In genomic region chr1:147072371-147073061, GRCh38 we compare ENCODE assay signal across 8 cellular contexts.
DNase-seq lines count a peak whose midpoint lies in the region; ATAC-seq, FAIRE-seq and TF ChIP-seq lines count a peak whose summit lies in the region.

No MANE protein-coding gene starts in this region.

- peak overlapping the region; percentile 90 to 91 for H3K4me3 Mint-ChIP-seq in activated T-cell treated with anti-CD3 and anti-CD28 coated beads, Interleukin-2, amount 50 U/mL, for 72 hours

- H3K9me3 ChIP-seq in GM23248 (ENCODE audit: low read depth) = no peaks in the 10 kb centered on the region

- WGBS in GM23248 (ENCODE audit: low coverage in 1 of 2, low lambda C conversion rate in 2 of 2, missing lambda C conversion rate in 2 of 2), 2 experiments = 6 to 7% methylated on average over 34 to 40 of the region's 40 CpGs

- peaks cover 55% of the 10 kb centered on the region for H3K27me3 Mint-ChIP-seq in activated T-cell treated with anti-CD3 and anti-CD28 coated beads, Interleukin-2, amount 50 U/mL, for 72 hours (ENCODE audit: low read depth)

- H3K36me3 ChIP-seq in GM23248 (ENCODE audit: low read depth) = no peaks in the 10 kb centered on the region

- no peaks in the 10 kb centered on the region for H3F3A ChIP-seq in GM23248 (ENCODE audit: insufficient read depth)

- H3K27me3 ChIP-seq in GM23248 (replicated peaks; ENCODE audit: insufficient read depth) = peaks cover 41% of the 10 kb centered on the region

- no peak for TF ChIP-seq POLR2A in GM12892 (IDR thresholded peaks at IDR 0.05; ENCODE audit: low read depth, low read length)

- DNase-seq in GM23248 (peak; percentile 56), skeletal muscle cell (ENCODE audit: low read depth) (no peak), activated gamma-delta T cell treated with Interleukin-2 at 50 U/mL for 16 hours (no peak), GM12892 (ENCODE audit: insufficient read length) (no peak), NCI-H1436 treated with DMSO at 0.1 percent for 48 hours (lab: John Stamatoyannopoulos, UW) (no peak)
- peak in 1 of 2 donors; percentile 40 for DNase-seq in activated T-cell treated with anti-CD3 and anti-CD28 coated beads, Interleukin-2, amount 50 U/mL, for 72 hours

- peak overlapping the region; percentile 78 for H3K4me2 ChIP-seq in GM23248 (ENCODE audit: unreplicated experiment)

- no peak overlapping the region for H3K9ac ChIP-seq in GM23248

- H3K4me1 Mint-ChIP-seq in activated T-cell treated with anti-CD3 and anti-CD28 coated beads, Interleukin-2, amount 50 U/mL, for 72 hours (ENCODE audit: low read depth) = peaks cover 23% of the 10 kb centered on the region

- peak overlapping the region; percentile 82 for H2AFZ ChIP-seq in GM23248

- H3K36me3 Mint-ChIP-seq in activated T-cell treated with anti-CD3 and anti-CD28 coated beads, Interleukin-2, amount 50 U/mL, for 72 hours (ENCODE audit: insufficient read depth in 2 of 2) = peaks cover 2 to 3% of the 10 kb centered on the region in 2 donors

- H3K4me3 ChIP-seq in GM23248 = peak overlapping the region; percentile 70
- peak overlapping the region; percentile 47 for H3K4me3 ChIP-seq in iPS-11a (ENCODE audit: low read depth, low read length)
- H3K4me3 ChIP-seq in skeletal muscle cell (ENCODE audit: low read depth, low read length) = peak overlapping the region; percentile 34

- peak; percentile 55 to 68 for ATAC-seq in activated T-cell treated with anti-CD3 and anti-CD28 coated beads, Interleukin-2, amount 50 U/mL, for 72 hours (replicated peaks in 1 of 2)
- ATAC-seq in GM18870 (IDR thresholded peaks at IDR 0.05; ENCODE audit: unreplicated experiment) = no peak

- no peak for FAIRE-seq in GM12892 (lab: Jason Lieb, UNC)

- no peaks in the 10 kb centered on the region for H3K79me2 ChIP-seq in GM23248 (ENCODE audit: insufficient read depth)

- H3K27ac Mint-ChIP-seq in activated T-cell treated with anti-CD3 and anti-CD28 coated beads, Interleukin-2, amount 50 U/mL, for 72 hours = no peak overlapping the region

- H3K9me3 Mint-ChIP-seq in activated T-cell treated with anti-CD3 and anti-CD28 coated beads, Interleukin-2, amount 50 U/mL, for 72 hours = no peaks in the 10 kb centered on the region

- no peaks in the 10 kb centered on the region for H3K9me2 ChIP-seq in GM23248 (ENCODE audit: insufficient read depth)

- no peaks in the 10 kb centered on the region for H4K20me1 ChIP-seq in GM23248 (ENCODE audit: insufficient read depth)

- H3K4me1 ChIP-seq in GM23248 (ENCODE audit: insufficient read depth) = no peaks in the 10 kb centered on the region

- no peak overlapping the region for H3K27ac ChIP-seq in GM23248

- in situ Hi-C loops in GM23248 (cut with MboI) = no loop called here
